ENCODE assay signal across 22 cellular contexts in the genomic region with DNA sequence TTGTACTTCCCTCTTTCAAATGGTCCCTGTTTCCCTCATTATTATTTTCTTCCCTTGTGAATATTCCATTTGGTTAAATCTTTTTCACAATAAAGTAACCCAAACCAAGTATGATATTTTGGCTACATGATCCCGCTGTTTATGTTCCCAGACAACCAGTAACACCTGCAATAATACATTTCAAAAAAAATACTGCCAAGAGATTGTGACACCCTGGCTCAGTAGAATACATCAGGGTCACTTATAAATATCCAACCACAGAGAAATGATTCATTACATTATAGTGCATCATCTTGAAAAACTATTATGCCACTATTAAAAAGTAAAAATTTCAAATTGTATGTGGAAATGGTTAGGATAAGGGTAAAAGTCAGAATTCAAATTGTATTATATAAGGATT.
"Had no signal": no experiment of that assay in that cellular context is flagged by ENCODE, and none has a peak within 500 bp of the region (broad histone marks: within the 10 kb centered on the region; RNA-seq: fewer than 3 reads in every experiment).

No MANE protein-coding gene starts in this region.

- H3K27me3 ChIP-seq: dorsolateral prefrontal cortex, esophagus muscularis mucosa, gastroesophageal sphincter, heart left ventricle, hepatocyte, left lung had no signal

- H3K27ac ChIP-seq: coronary artery, dorsolateral prefrontal cortex, esophagus muscularis mucosa, gastroesophageal sphincter, heart left ventricle, hepatocyte, left lung, lower lobe of right lung had no signal

- DNase-seq: dermis blood vessel endothelial cell; dorsolateral prefrontal cortex; effector CD4-positive, alpha-beta T cell; effector memory CD4-positive, alpha-beta T cell; foreskin fibroblast; foreskin melanocyte; heart left ventricle; hypothalamus; immature natural killer cell; islet precursor cell; left cardiac atrium; left lung; left ventricle myocardium superior; lower lobe of right lung; mesenchymal stem cell; mucosa of descending colon; naive B cell had no signal

- H3K9me3 ChIP-seq: esophagus muscularis mucosa, gastroesophageal sphincter, heart left ventricle, left lung, lower lobe of right lung, mucosa of descending colon had no signal

- ATAC-seq: gastroesophageal sphincter, heart left ventricle, left cardiac atrium, left lung, left ventricle myocardium superior, lower lobe of right lung, mucosa of descending colon had no signal

- H3K4me2 ChIP-seq: hepatocyte had no signal

- H3K4me3 ChIP-seq: coronary artery, dorsolateral prefrontal cortex, esophagus muscularis mucosa, gastroesophageal sphincter, heart left ventricle, hepatocyte, left lung, lower lobe of right lung, mucosa of descending colon had no signal

- H3K79me2 ChIP-seq: hepatocyte had no signal

- H3K4me1 ChIP-seq: heart left ventricle, left lung, lower lobe of right lung had no signal

- H2AFZ ChIP-seq: hepatocyte had no signal

- H3K36me3 ChIP-seq: esophagus muscularis mucosa, gastroesophageal sphincter, heart left ventricle, left lung, lower lobe of right lung had no signal

- FAIRE-seq: endothelial cell of umbilical vein had no signal
